ENCODE assay signal across 20 cellular contexts in genomic region chr13:106882222-106882621, GRCh38.
DNase-seq lines count a peak whose midpoint lies in the region; ATAC-seq and TF ChIP-seq lines count a peak whose summit lies in the region.
"Had no signal": no experiment of that assay in that cellular context is flagged by ENCODE, and none has a peak within 500 bp of the region (broad histone marks: within the 10 kb centered on the region; RNA-seq: fewer than 3 reads in every experiment).

No MANE protein-coding gene starts in this region.

- H3K4me2 ChIP-seq in neuronal stem cell (ENCODE audit: insufficient read depth, low read length, poor library complexity, severe bottlenecking) = peak overlapping the region; percentile 34
- H3K4me2 ChIP-seq: KMS-11 had no signal

- ATAC-seq in thoracic aorta (ENCODE audit: insufficient number of reproducible peaks, low FRiP score, low read depth) (no peak), HG03460 (IDR thresholded peaks at IDR 0.05; ENCODE audit: unreplicated experiment) (no peak), GM19463 (IDR thresholded peaks at IDR 0.05; ENCODE audit: unreplicated experiment) (no peak)

- no peak overlapping the region for H2AK5ac ChIP-seq in neuronal stem cell (ENCODE audit: low read depth, low read length)

- H4K91ac ChIP-seq in neuronal stem cell (ENCODE audit: low read depth, low read length, poor library complexity) = no peak overlapping the region

- no peak overlapping the region for H4K8ac ChIP-seq in neuronal stem cell (ENCODE audit: low read depth, low read length)

- intact Hi-C loops in sigmoid colon (cut with DNase I) = no loop called here

- H2BK15ac ChIP-seq in neuronal stem cell (ENCODE audit: low read length) = no peak overlapping the region

- H3K9me3 ChIP-seq in ectodermal cell (ENCODE audit: control insufficient read depth, low read length) (no peaks in the 10 kb centered on the region), neuronal stem cell (replicated peaks in 1 of 2; ENCODE audit: control insufficient read depth in 2 of 2, insufficient read depth in 1 of 2, low read depth in 1 of 2, low read length in 2 of 2) (peaks cover 0 to 15% of the 10 kb centered on the region in 2 donors), thoracic aorta (no peaks in the 10 kb centered on the region), sigmoid colon (no peaks in the 10 kb centered on the region)

- TF ChIP-seq CTCF in VCaP (conservative IDR thresholded peaks at IDR 0.05) (no peak), thoracic aorta (IDR thresholded peaks at IDR 0.05) (no peak), sigmoid colon (IDR thresholded peaks at IDR 0.05) (no peak)

- no peak overlapping the region for H3K4me3 ChIP-seq in ectodermal cell (ENCODE audit: insufficient read depth, low read depth, low read length)
- H3K4me3 ChIP-seq in neuronal stem cell (ENCODE audit: low read length in 2 of 2) = no peak overlapping the region
- H3K4me3 ChIP-seq in thoracic aorta = no peak overlapping the region
- H3K4me3 ChIP-seq in sigmoid colon = no peak overlapping the region
- H3K4me3 ChIP-seq: SK-N-MC had no signal

- H3K36me3 ChIP-seq in ectodermal cell (ENCODE audit: control insufficient read depth, insufficient read depth, low read length) (no peaks in the 10 kb centered on the region), neuronal stem cell (replicated peaks in 1 of 2; ENCODE audit: control insufficient read depth in 2 of 2, insufficient read depth in 2 of 2, low read length in 2 of 2) (no peaks in the 10 kb centered on the region), thoracic aorta (no peaks in the 10 kb centered on the region), sigmoid colon (no peaks in the 10 kb centered on the region)

- DNase-seq in neuronal stem cell (ENCODE audit: low spot score) (peak; percentile 87), thoracic aorta (ENCODE audit: low spot score) (no peak), sigmoid colon (no peak), NCI-H2196 (lab: John Stamatoyannopoulos, UW; ENCODE audit: unreplicated experiment) (no peak)
- DNase-seq: ACHN, DND-41, GOT3, NCI-H1417, NCI-H187, NCI-H226, NCI-H524, NCI-H82, OCI-M1, SHP77 had no signal

- H3K27ac ChIP-seq in VCaP = peak overlapping the region; percentile 42
- H3K27ac ChIP-seq in ectodermal cell (ENCODE audit: insufficient read depth, low read depth, low read length, poor library complexity, severe bottlenecking) = peak overlapping the region; percentile 20
- peak overlapping the region; percentile 92 for H3K27ac ChIP-seq in neuronal stem cell (replicated peaks; ENCODE audit: low read length)
- peak overlapping the region; percentile 54 to 61 for H3K27ac ChIP-seq in thoracic aorta
- no peak overlapping the region for H3K27ac ChIP-seq in sigmoid colon
- H3K27ac ChIP-seq: KMS-11, SK-N-MC had no signal

- H3K23ac ChIP-seq in neuronal stem cell (ENCODE audit: low read depth, low read length, poor library complexity) = no peak overlapping the region

- no peaks in the 10 kb centered on the region for H3K27me3 ChIP-seq in ectodermal cell (ENCODE audit: control insufficient read depth, insufficient read depth, low read length, poor library complexity, severe bottlenecking)
- no peaks in the 10 kb centered on the region for H3K27me3 ChIP-seq in neuronal stem cell (ENCODE audit: control insufficient read depth in 3 of 3, insufficient read depth in 3 of 3, low read depth in 1 of 3, low read length in 3 of 3)
- H3K27me3 ChIP-seq in thoracic aorta (replicated peaks; ENCODE audit: insufficient read depth) = no peaks in the 10 kb centered on the region
- H3K27me3 ChIP-seq in sigmoid colon = no peaks in the 10 kb centered on the region

- WGBS in ectodermal cell, 2 experiments = 21 to 26% methylated on average over 6 of the region's 6 CpGs
- WGBS in neuronal stem cell (ENCODE audit: extremely low coverage in 2 of 2, insufficient read length in 2 of 2, insufficient replicate concordance in 1 of 2), 2 donors = no CpG with 5 or more reads among the region's 6 CpGs
- WGBS in sigmoid colon, 2 donors = 70 to 77% methylated on average over 6 of the region's 6 CpGs

- H3K18ac ChIP-seq in neuronal stem cell (ENCODE audit: low read length) = no peak overlapping the region

- H2AFZ ChIP-seq in neuronal stem cell (ENCODE audit: low read length) = peak overlapping the region; percentile 66

- H2BK12ac ChIP-seq in neuronal stem cell (ENCODE audit: low read length) = no peak overlapping the region

- H3K79me1 ChIP-seq in neuronal stem cell (ENCODE audit: low read depth, low read length) = no peaks in the 10 kb centered on the region

- H3K4me1 ChIP-seq in ectodermal cell (ENCODE audit: control insufficient read depth, insufficient read depth, low read length) = peaks cover 39% of the 10 kb centered on the region
- H3K4me1 ChIP-seq in neuronal stem cell (ENCODE audit: control insufficient read depth in 2 of 2, insufficient read depth in 1 of 2, low read depth in 1 of 2, low read length in 2 of 2) = peaks cover 11% of the 10 kb centered on the region in 2 donors
- peaks cover 2 to 44% of the 10 kb centered on the region in 2 donors for H3K4me1 ChIP-seq in thoracic aorta (ENCODE audit: control insufficient read depth in 1 of 2, low read depth in 2 of 2)
- no peaks in the 10 kb centered on the region for H3K4me1 ChIP-seq in sigmoid colon

- no peak overlapping the region for H2BK120ac ChIP-seq in neuronal stem cell (ENCODE audit: low read depth, low read length)

- H3K14ac ChIP-seq in neuronal stem cell (ENCODE audit: low read length) = no peak overlapping the region

- no peak overlapping the region for H2BK5ac ChIP-seq in neuronal stem cell (ENCODE audit: low read length)

- no peak overlapping the region for H3K9ac ChIP-seq in neuronal stem cell (ENCODE audit: low read depth, low read length, poor library complexity)
- H3K9ac ChIP-seq: KMS-11 had no signal

- TF ChIP-seq EP300 in sigmoid colon (IDR thresholded peaks at IDR 0.05) = no peak

- no peak overlapping the region for H3K4ac ChIP-seq in neuronal stem cell (ENCODE audit: low read length)

- TF ChIP-seq POLR2A in sigmoid colon (IDR thresholded peaks at IDR 0.05) = no peak

Comparison
In these comparisons a context has a peak if more than half of its experiments do, and no peak if none do; other contexts are left out.
1. H3K27ac ChIP-seq: peak in VCaP (single experiment), ectodermal cell (single experiment), neuronal stem cell (single experiment) and thoracic aorta (2 of 2); none in sigmoid colon (0 of 4).